In the genomic region with DNA sequence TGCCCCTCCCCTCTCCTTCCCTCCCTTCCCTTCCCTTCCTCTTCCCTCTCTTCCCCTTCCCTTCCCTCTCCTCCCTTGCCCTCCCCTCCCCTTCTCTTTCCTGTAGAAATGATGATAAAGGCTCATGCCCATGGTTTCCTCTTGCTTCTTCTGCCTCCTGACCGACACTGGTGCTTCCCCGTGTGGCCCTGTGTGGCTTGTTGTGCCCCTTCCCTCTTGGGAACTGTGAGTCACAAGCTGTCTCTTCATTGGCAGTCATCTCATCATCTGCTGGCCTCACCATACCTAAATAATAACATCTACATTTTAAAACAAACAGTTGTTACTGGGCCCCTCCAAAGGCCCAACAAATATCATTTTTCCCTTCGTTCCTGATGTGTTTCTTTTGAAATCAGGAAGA, we compare ENCODE assay signal across 18 cellular contexts.
DNase-seq lines count a peak whose midpoint lies in the region; ATAC-seq lines count a peak whose summit lies in the region.
"Had no signal": no experiment of that assay in that cellular context is flagged by ENCODE, and none has a peak within 500 bp of the region (broad histone marks: within the 10 kb centered on the region; RNA-seq: fewer than 3 reads in every experiment).

No MANE protein-coding gene starts in this region.

- no peaks in the 10 kb centered on the region for H3K36me3 Mint-ChIP-seq in memory B cell
- H3K36me3 Mint-ChIP-seq: naive thymus-derived CD4-positive, alpha-beta T cell had no signal

- H3K4me1 Mint-ChIP-seq in memory B cell = peaks cover 6% of the 10 kb centered on the region
- H3K4me1 Mint-ChIP-seq: naive thymus-derived CD4-positive, alpha-beta T cell had no signal

- no peaks in the 10 kb centered on the region for H4K20me1 ChIP-seq in BLaER1 treated with 17β-estradiol and CSF1 and Interleukin-3, amounts not matched to agents 10 nM and 100 nM

- peaks cover 1% of the 10 kb centered on the region for H3K27me3 Mint-ChIP-seq in memory B cell
- H3K27me3 Mint-ChIP-seq: stimulated activated naive CD8-positive, alpha-beta T cell treated with anti-CD3 and anti-CD28 coated beads, Interleukin-15, Interleukin-2, amounts not matched to agents 100 ng/mL and 50 ng/mL, for 24 hours had no signal

- no peaks in the 10 kb centered on the region for H3K27me3 ChIP-seq in BLaER1 treated with 17β-estradiol and CSF1 and Interleukin-3, amounts not matched to agents 10 nM and 100 nM

- H3K4me3 Mint-ChIP-seq in memory B cell = no peak overlapping the region
- H3K4me3 Mint-ChIP-seq: naive thymus-derived CD4-positive, alpha-beta T cell; stimulated activated naive CD8-positive, alpha-beta T cell treated with anti-CD3 and anti-CD28 coated beads, Interleukin-15, Interleukin-2, amounts not matched to agents 100 ng/mL and 50 ng/mL, for 24 hours had no signal

- H3K9me3 Mint-ChIP-seq in memory B cell = no peaks in the 10 kb centered on the region
- H3K9me3 Mint-ChIP-seq: naive thymus-derived CD4-positive, alpha-beta T cell; stimulated activated naive CD8-positive, alpha-beta T cell treated with anti-CD3 and anti-CD28 coated beads, Interleukin-15, Interleukin-2, amounts not matched to agents 100 ng/mL and 50 ng/mL, for 24 hours had no signal

- no peak overlapping the region for H3K9ac ChIP-seq in BLaER1 treated with 17β-estradiol and CSF1 and Interleukin-3, amounts not matched to agents 10 nM and 100 nM

- H3K4me1 ChIP-seq in BLaER1 treated with 17β-estradiol and CSF1 and Interleukin-3, amounts not matched to agents 10 nM and 100 nM = peaks cover 0 to 18% (median 13%) of the 10 kb centered on the region in 10 experiments; a peak in 17 of 20 replicates

- H3K4me3 ChIP-seq in BLaER1 treated with 17β-estradiol and CSF1 and Interleukin-3, amounts not matched to agents 10 nM and 100 nM = no peak overlapping the region

- no peaks in the 10 kb centered on the region for H3K9me3 ChIP-seq in BLaER1 treated with 17β-estradiol and CSF1 and Interleukin-3, amounts not matched to agents 10 nM and 100 nM (replicated peaks in 1 of 11)

- H3K36me3 ChIP-seq in BLaER1 treated with 17β-estradiol and CSF1 and Interleukin-3, amounts not matched to agents 10 nM and 100 nM = no peaks in the 10 kb centered on the region

- no peak overlapping the region for H3K27ac ChIP-seq in BLaER1 treated with 17β-estradiol and CSF1 and Interleukin-3, amounts not matched to agents 10 nM and 100 nM

- peak overlapping the region; percentile 5 to 50 (median 32); a peak in 15 of 22 replicates for H3K4me2 ChIP-seq in BLaER1 treated with 17β-estradiol and CSF1 and Interleukin-3, amounts not matched to agents 10 nM and 100 nM

- H3K27ac Mint-ChIP-seq in memory B cell = peak overlapping the region; percentile 28
- H3K27ac Mint-ChIP-seq: stimulated activated naive CD8-positive, alpha-beta T cell treated with anti-CD3 and anti-CD28 coated beads, Interleukin-15, Interleukin-2, amounts not matched to agents 100 ng/mL and 50 ng/mL, for 24 hours had no signal

- ATAC-seq in GM18909 (IDR thresholded peaks at IDR 0.05; ENCODE audit: poor library complexity, unreplicated experiment) (peak; percentile 68), HG03432 (IDR thresholded peaks at IDR 0.05; ENCODE audit: unreplicated experiment) (peak; percentile 94), memory B cell (ENCODE audit: low read depth) (no peak), HG03469 (IDR thresholded peaks at IDR 0.05; ENCODE audit: unreplicated experiment) (no peak), HG02642 (IDR thresholded peaks at IDR 0.05; ENCODE audit: poor library complexity, unreplicated experiment) (no peak), HG02981 (IDR thresholded peaks at IDR 0.05; ENCODE audit: unreplicated experiment) (no peak)
- ATAC-seq: left ventricle myocardium superior; naive thymus-derived CD4-positive, alpha-beta T cell had no signal

- DNase-seq in memory B cell (ENCODE audit: low spot score in 2 of 2) = no peak
- DNase-seq: activated CD4-positive, alpha-beta T cell treated with anti-CD3 and anti-CD28 coated beads for 4 hours; activated T-cell treated with anti-CD3 and anti-CD28 coated beads, Interleukin-2, amount 50 U/mL, for 48 hours; amygdala; DMS 273 treated with DMSO at 0.1 percent for 48 hours; foreskin melanocyte; Kasumi-1; left ventricle myocardium superior; naive thymus-derived CD4-positive, alpha-beta T cell; NCI-H1436 treated with DMSO at 0.1 percent for 48 hours; small intestine had no signal

Comparison
In these comparisons a context has a peak if more than half of its experiments do, and no peak if none do; other contexts are left out.
1. ATAC-seq: peak in GM18909 (single experiment) and HG03432 (single experiment); none in memory B cell (single experiment), HG03469 (single experiment), HG02642 (single experiment) and HG02981 (single experiment).